Comparison of ENCODE assay signal across 8 cellular contexts in genomic region chr7:138460649-138461607, GRCh38. TPM values are rescaled to one million over a fixed set of nuclear protein-coding genes. Genes with fewer than 3 reads are reported as not detected.
A peak's percentile ranks its signal among the peaks of the same experiment; 100 is the strongest.
DNase-seq lines count a peak whose midpoint lies in the region; ATAC-seq and TF ChIP-seq lines count a peak whose summit lies in the region.

No MANE protein-coding gene starts in this region.

- TF ChIP-seq CTCF in OCI-LY3 (IDR thresholded peaks at IDR 0.05; ENCODE audit: low read depth, low read length) = no peak; the same call in 1 of the 2 replicates

- DNase-seq in COR-L47 (lab: John Stamatoyannopoulos, UW) (peak; percentile 67), activated T-helper 1 cell treated with Interleukin-2 at 50 U/mL for 16 hours (ENCODE audit: low read depth) (peak; percentile 38), fibroblast of gingiva (ENCODE audit: low read depth) (peak; percentile 30)
- peak; percentile 76 for DNase-seq in natural killer cell treated with Interleukin-12 subunit alpha and Interleukin-12 subunit beta and Interleukin-15 and Interleukin-18, amount 100 ng/mL, for 72 hours (ENCODE audit: low spot score)
- DNase-seq in stimulated activated naive CD8-positive, alpha-beta T cell treated with anti-CD3 and anti-CD28 coated beads, Interleukin-15, Interleukin-2, amounts not matched to agents 100 U/mL and 50 U/mL, for 24 hours = peak; percentile 72

- no peak overlapping the region for H2AFZ ChIP-seq in OCI-LY3 (ENCODE audit: low read depth, low read length)

- peaks cover 20% of the 10 kb centered on the region for H3K4me1 ChIP-seq in OCI-LY3 (ENCODE audit: low read length)

- peak overlapping the region; percentile 97 for H3K4me3 ChIP-seq in OCI-LY3 (ENCODE audit: low read length)

- peak overlapping the region; percentile 73 to 90 for H3K27ac Mint-ChIP-seq in natural killer cell treated with Interleukin-12 subunit alpha and Interleukin-12 subunit beta and Interleukin-15 and Interleukin-18, amount 100 ng/mL, for 72 hours

- H3K4me1 Mint-ChIP-seq in natural killer cell treated with Interleukin-12 subunit alpha and Interleukin-12 subunit beta and Interleukin-15 and Interleukin-18, amount 100 ng/mL, for 72 hours (ENCODE audit: low read depth in 2 of 2) = peaks cover 13 to 35% of the 10 kb centered on the region in 2 donors

- peak overlapping the region; percentile 72 for H3K9ac ChIP-seq in OCI-LY3 (ENCODE audit: low read length)

- peaks cover 3 to 9% of the 10 kb centered on the region in 2 donors for H3K27me3 Mint-ChIP-seq in natural killer cell treated with Interleukin-12 subunit alpha and Interleukin-12 subunit beta and Interleukin-15 and Interleukin-18, amount 100 ng/mL, for 72 hours

- peak overlapping the region; percentile 81 for H3K27ac ChIP-seq in OCI-LY3 (ENCODE audit: low read length)

- H3K79me2 ChIP-seq in OCI-LY3 (ENCODE audit: low read length) = peaks cover 48% of the 10 kb centered on the region

- H3K27me3 ChIP-seq in OCI-LY3 (ENCODE audit: low read depth, low read length) = no peaks in the 10 kb centered on the region

- peak; percentile 47 for ATAC-seq in GM19455 (IDR thresholded peaks at IDR 0.05; ENCODE audit: unreplicated experiment)
- ATAC-seq in HG03565 (IDR thresholded peaks at IDR 0.05; ENCODE audit: unreplicated experiment) = peak; percentile 24
- ATAC-seq in natural killer cell treated with Interleukin-12 subunit alpha and Interleukin-12 subunit beta and Interleukin-15 and Interleukin-18, amount 100 ng/mL, for 72 hours = peak; percentile 46 to 51
- peak; percentile 37 for ATAC-seq in stimulated activated naive CD8-positive, alpha-beta T cell treated with anti-CD3 and anti-CD28 coated beads, Interleukin-15, Interleukin-2, amounts not matched to agents 100 U/mL and 50 U/mL, for 24 hours

- peak overlapping the region; percentile 92 for H3K4me3 Mint-ChIP-seq in natural killer cell treated with Interleukin-12 subunit alpha and Interleukin-12 subunit beta and Interleukin-15 and Interleukin-18, amount 100 ng/mL, for 72 hours

- no peaks in the 10 kb centered on the region for H3K9me3 Mint-ChIP-seq in natural killer cell treated with Interleukin-12 subunit alpha and Interleukin-12 subunit beta and Interleukin-15 and Interleukin-18, amount 100 ng/mL, for 72 hours

- no peaks in the 10 kb centered on the region for H3K9me3 ChIP-seq in OCI-LY3 (ENCODE audit: insufficient read depth, low read length)

- H3K4me2 ChIP-seq in OCI-LY3 (ENCODE audit: low read length) = peak overlapping the region; percentile 87

- H3K36me3 ChIP-seq in OCI-LY3 (replicated peaks; ENCODE audit: low read depth, low read length) = peaks cover 5% of the 10 kb centered on the region

- H4K20me1 ChIP-seq in OCI-LY3 (ENCODE audit: insufficient read depth, low read length) = peaks cover 16% of the 10 kb centered on the region

- no peaks in the 10 kb centered on the region for H3K36me3 Mint-ChIP-seq in natural killer cell treated with Interleukin-12 subunit alpha and Interleukin-12 subunit beta and Interleukin-15 and Interleukin-18, amount 100 ng/mL, for 72 hours

RNA-seq across cellular contexts. Expression of gene TRIM24, which starts 0.9 kb away (rescaled TPM):
- 10 to 100 TPM; 15.2 to 26.2 TPM for total RNA-seq in natural killer cell treated with Interleukin-12 subunit alpha and Interleukin-12 subunit beta and Interleukin-15 and Interleukin-18, amount 100 ng/mL, for 72 hours

Comparison
In these comparisons a context has a peak if more than half of its experiments do, and no peak if none do; other contexts are left out.
1. Peak in every context shown above with its lines: DNase-seq, ATAC-seq, H3K4me3 ChIP-seq and H3K27ac ChIP-seq.